In the genomic region with DNA sequence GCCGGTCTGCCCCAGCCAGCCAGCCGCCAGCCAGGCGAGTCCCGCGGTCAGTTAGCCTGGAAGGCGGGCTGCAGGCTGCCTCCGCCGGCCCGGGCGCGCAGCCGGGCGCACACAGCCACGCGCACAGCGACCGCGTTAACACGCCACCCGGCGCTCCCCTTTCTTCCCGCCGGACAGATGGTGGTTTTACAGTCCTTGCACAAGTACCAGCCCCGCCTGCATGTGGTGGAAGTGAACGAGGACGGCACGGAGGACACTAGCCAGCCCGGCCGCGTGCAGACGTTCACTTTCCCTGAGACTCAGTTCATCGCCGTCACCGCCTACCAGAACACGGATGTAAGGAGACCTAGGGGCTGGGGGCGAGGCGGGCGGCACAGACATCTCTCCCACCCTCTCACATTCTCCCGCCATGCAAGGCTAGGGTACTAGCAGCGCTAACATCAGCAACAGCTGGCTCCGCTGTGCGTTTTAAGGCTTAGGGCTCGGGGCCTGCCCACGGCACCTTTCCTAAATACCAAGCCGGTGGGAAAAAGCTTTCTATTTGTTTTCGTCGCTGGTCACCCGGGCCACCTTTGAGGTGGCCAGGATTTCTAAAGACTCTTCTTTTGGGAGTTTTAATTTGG, we compare ENCODE assay signal across 10 cellular contexts. TPM values are rescaled to one million over a fixed set of nuclear protein-coding genes. Genes with fewer than 3 reads are reported as not detected.
DNase-seq lines count a peak whose midpoint lies in the region; ATAC-seq and TF ChIP-seq lines count a peak whose summit lies in the region.
"Had no signal": no experiment of that assay in that cellular context is flagged by ENCODE, and none has a peak within 500 bp of the region (broad histone marks: within the 10 kb centered on the region; RNA-seq: fewer than 3 reads in every experiment).

No MANE protein-coding gene starts in this region.

- peaks cover 49% of the 10 kb centered on the region for H3K27me3 ChIP-seq in ascending aorta
- peaks cover 100% of the 10 kb centered on the region for H3K27me3 ChIP-seq in neural cell (ENCODE audit: insufficient read depth, low read depth, low read length)
- peaks cover 5% of the 10 kb centered on the region for H3K27me3 ChIP-seq in A673 (replicated peaks; ENCODE audit: insufficient read depth, low read depth, low read length, poor library complexity)
- peaks cover 98% of the 10 kb centered on the region for H3K27me3 ChIP-seq in upper lobe of right lung

- H3K4me3 ChIP-seq in ascending aorta (peak overlapping the region; percentile 3 to 37), neural cell (ENCODE audit: low read length) (peak overlapping the region; percentile 64), A673 (ENCODE audit: low read depth, low read length, poor library complexity, severe bottlenecking) (no peak overlapping the region), upper lobe of right lung (no peak overlapping the region)
- H3K4me3 ChIP-seq: PC-9 had no signal

- no peak for TF ChIP-seq EP300 in neural cell (conservative IDR thresholded peaks at IDR 0.05; ENCODE audit: poor library complexity, severe bottlenecking)

- no TSS peak for BruUV-seq in A673 (replicated peaks; lab: Mats Ljungman, UMichigan)

- intact Hi-C loops in ascending aorta (cut with DNase I) (no loop called here), A673 (cut with micrococcal nuclease; ENCODE audit: unreplicated experiment) (no loop called here), upper lobe of right lung (cut with DNase I) (no loop called here)

- no peaks in the 10 kb centered on the region for H3F3A ChIP-seq in neural cell (ENCODE audit: insufficient read depth, low read length, poor library complexity, severe bottlenecking)

- no peak overlapping the region for H2AFZ ChIP-seq in neural cell (ENCODE audit: low read depth, low read length)
- H2AFZ ChIP-seq: PC-9 had no signal

- TF ChIP-seq CTCF in ascending aorta (IDR thresholded peaks at IDR 0.05), result no peak
- TF ChIP-seq CTCF in neural cell (IDR thresholded peaks at IDR 0.05; ENCODE audit: poor library complexity, severe bottlenecking), result no peak
- TF ChIP-seq CTCF in A673 (conservative IDR thresholded peaks at IDR 0.05; ENCODE audit: low read depth, low read length), result no peak
- TF ChIP-seq CTCF in upper lobe of right lung (IDR thresholded peaks at IDR 0.05), result no peak

- POLR2A ChIA-PET in A673 (lab: Charles Lee; ENCODE audit: low non-redundant PET), result no interaction called here

- H3K27ac ChIP-seq in ascending aorta, result no peak overlapping the region
- peak overlapping the region; percentile 42 for H3K27ac ChIP-seq in neural cell (ENCODE audit: low read length)
- no peak overlapping the region for H3K27ac ChIP-seq in A673 (ENCODE audit: low read depth, low read length, poor library complexity, severe bottlenecking)
- H3K27ac ChIP-seq in upper lobe of right lung, result no peak overlapping the region
- H3K27ac ChIP-seq: PC-9 had no signal

- H3K9ac ChIP-seq in neural cell (ENCODE audit: low read length), result peak overlapping the region; percentile 49

- no peaks in the 10 kb centered on the region for H3K36me3 ChIP-seq in ascending aorta
- H3K36me3 ChIP-seq in neural cell (ENCODE audit: insufficient read depth, low read length), result no peaks in the 10 kb centered on the region
- H3K36me3 ChIP-seq in A673 (ENCODE audit: insufficient read depth, low read length, poor library complexity, severe bottlenecking), result no peaks in the 10 kb centered on the region
- no peaks in the 10 kb centered on the region for H3K36me3 ChIP-seq in upper lobe of right lung

- no peaks in the 10 kb centered on the region for H3K79me2 ChIP-seq in neural cell (replicated peaks; ENCODE audit: insufficient read depth, low read length)

- CTCF ChIA-PET in A673 (lab: Charles Lee), result no interaction called here

- H3K9me2 ChIP-seq in neural cell (ENCODE audit: insufficient read depth, low read length), result no peaks in the 10 kb centered on the region

- TF ChIP-seq RAD21 in neural cell (conservative IDR thresholded peaks at IDR 0.05), result no peak

- peak; percentile 45 for DNase-seq in ELR (ENCODE audit: low read depth)
- peak; percentile 52 for DNase-seq in HuH-7 (ENCODE audit: low spot score)
- no peak for DNase-seq in ascending aorta (ENCODE audit: low spot score in 2 of 2)
- DNase-seq in A673 (ENCODE audit: low spot score), result no peak
- no peak for DNase-seq in upper lobe of right lung
- DNase-seq in NCI-H1105 (lab: John Stamatoyannopoulos, UW), result no peak
- DNase-seq: PC-9 had no signal

- H3K9me3 ChIP-seq in ascending aorta (no peaks in the 10 kb centered on the region), neural cell (ENCODE audit: low read length) (peaks cover 3% of the 10 kb centered on the region), A673 (ENCODE audit: low read depth, low read length, poor library complexity, severe bottlenecking) (no peaks in the 10 kb centered on the region), upper lobe of right lung (no peaks in the 10 kb centered on the region)

- H4K20me1 ChIP-seq in neural cell (ENCODE audit: insufficient read depth), result no peaks in the 10 kb centered on the region

- peak overlapping the region; percentile 12 for H3K4me2 ChIP-seq in neural cell (ENCODE audit: low read length)
- H3K4me2 ChIP-seq: PC-9 had no signal

- no peak for ATAC-seq in GM21529 (IDR thresholded peaks at IDR 0.05; ENCODE audit: unreplicated experiment)
- ATAC-seq in upper lobe of right lung, result no peak
- ATAC-seq: HCT116 had no signal

- H3K4me1 ChIP-seq in ascending aorta (peaks cover 3 to 31% of the 10 kb centered on the region in 2 donors), A673 (ENCODE audit: insufficient read depth, low read length, poor library complexity, severe bottlenecking) (peaks cover 3% of the 10 kb centered on the region), upper lobe of right lung (peaks cover 44% of the 10 kb centered on the region)

TF ChIP-seq in neural cell, 6 proteins besides CTCF, POLR2A, EP300 and RAD21:
- no peak for TF ChIP-seq MXI1 (conservative IDR thresholded peaks at IDR 0.05; ENCODE audit: poor library complexity, severe bottlenecking)
- TF ChIP-seq SMC3 (conservative IDR thresholded peaks at IDR 0.05; ENCODE audit: poor library complexity), result no peak
- TF ChIP-seq, protein P1, sequence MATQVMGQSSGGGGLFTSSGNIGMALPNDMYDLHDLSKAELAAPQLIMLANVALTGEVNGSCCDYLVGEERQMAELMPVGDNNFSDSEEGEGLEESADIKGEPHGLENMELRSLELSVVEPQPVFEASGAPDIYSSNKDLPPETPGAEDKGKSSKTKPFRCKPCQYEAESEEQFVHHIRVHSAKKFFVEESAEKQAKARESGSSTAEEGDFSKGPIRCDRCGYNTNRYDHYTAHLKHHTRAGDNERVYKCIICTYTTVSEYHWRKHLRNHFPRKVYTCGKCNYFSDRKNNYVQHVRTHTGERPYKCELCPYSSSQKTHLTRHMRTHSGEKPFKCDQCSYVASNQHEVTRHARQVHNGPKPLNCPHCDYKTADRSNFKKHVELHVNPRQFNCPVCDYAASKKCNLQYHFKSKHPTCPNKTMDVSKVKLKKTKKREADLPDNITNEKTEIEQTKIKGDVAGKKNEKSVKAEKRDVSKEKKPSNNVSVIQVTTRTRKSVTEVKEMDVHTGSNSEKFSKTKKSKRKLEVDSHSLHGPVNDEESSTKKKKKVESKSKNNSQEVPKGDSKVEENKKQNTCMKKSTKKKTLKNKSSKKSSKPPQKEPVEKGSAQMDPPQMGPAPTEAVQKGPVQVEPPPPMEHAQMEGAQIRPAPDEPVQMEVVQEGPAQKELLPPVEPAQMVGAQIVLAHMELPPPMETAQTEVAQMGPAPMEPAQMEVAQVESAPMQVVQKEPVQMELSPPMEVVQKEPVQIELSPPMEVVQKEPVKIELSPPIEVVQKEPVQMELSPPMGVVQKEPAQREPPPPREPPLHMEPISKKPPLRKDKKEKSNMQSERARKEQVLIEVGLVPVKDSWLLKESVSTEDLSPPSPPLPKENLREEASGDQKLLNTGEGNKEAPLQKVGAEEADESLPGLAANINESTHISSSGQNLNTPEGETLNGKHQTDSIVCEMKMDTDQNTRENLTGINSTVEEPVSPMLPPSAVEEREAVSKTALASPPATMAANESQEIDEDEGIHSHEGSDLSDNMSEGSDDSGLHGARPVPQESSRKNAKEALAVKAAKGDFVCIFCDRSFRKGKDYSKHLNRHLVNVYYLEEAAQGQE (IDR thresholded peaks at IDR 0.05; ENCODE audit: borderline replicate concordance), result no peak
- TF ChIP-seq POLR2AphosphoS5 (IDR thresholded peaks at IDR 0.05), result peak; percentile 55
- peak; percentile 83 for TF ChIP-seq EZH2 (IDR thresholded peaks at IDR 0.05; ENCODE audit: borderline replicate concordance, insufficient read depth, low read length, poor library complexity, severe bottlenecking)
- TF ChIP-seq TAF1 (IDR thresholded peaks at IDR 0.05; ENCODE audit: low read depth), result no peak

RNA-seq across cellular contexts. Expression of a gene that starts 2.7 kb away (rescaled TPM):
- not detected for total RNA-seq in ascending aorta
- 4.5 and 7.2 TPM in 2 replicates for polyA plus RNA-seq in neural cell
- polyA minus RNA-seq in neural cell, result 9.0 and 11.5 TPM in 2 replicates
- total RNA-seq in A673 (2021), result 0.17 and 0.44 TPM in 2 replicates
- total RNA-seq in upper lobe of right lung, result not detected
- total RNA-seq: PC-9 had no signal

Comparison
In these comparisons a context has a peak if more than half of its experiments do, and no peak if none do; other contexts are left out.
1. DNase-seq: peak in ELR (single experiment) and HuH-7 (single experiment); none in ascending aorta (0 of 2), A673 (single experiment), upper lobe of right lung (single experiment) and NCI-H1105 (single experiment).
2. H3K4me3 ChIP-seq: peak in ascending aorta (2 of 2) and neural cell (single experiment); none in A673 (single experiment) and upper lobe of right lung (single experiment).